ENCODE assay signal across 8 cellular contexts in genomic region chr5:149730620-149731331, GRCh38. TPM values are rescaled to one million over a fixed set of nuclear protein-coding genes. Genes with fewer than 3 reads are reported as not detected.
DNase-seq lines count a peak whose midpoint lies in the region; ATAC-seq and TF ChIP-seq lines count a peak whose summit lies in the region.

No MANE protein-coding gene starts in this region.

- H3K79me2 ChIP-seq in PC-9 (ENCODE audit: low read depth), result peaks cover 6% of the 10 kb centered on the region; the same call in 1 of the 2 replicates

- peak overlapping the region; percentile 97 for H2AFZ ChIP-seq in PC-9

- DNase-seq in AG08396 (ENCODE audit: low spot score), result peak; percentile 56
- DNase-seq in PC-9, result peak in 1 of 2 experiments; percentile 53
- peak; percentile 25 for DNase-seq in activated gamma-delta T cell treated with anti-CD3 and anti-CD28 coated beads, Interleukin-2, amount 50 U/mL, for 16 hours (ENCODE audit: low read depth)
- peak; percentile 63 for DNase-seq in glutamatergic neuron
- DNase-seq in osteocyte (ENCODE audit: extremely low spot score, unreplicated experiment), result peak; percentile 86
- peak; percentile 74 for DNase-seq in type B pancreatic cell (ENCODE audit: extremely low spot score, unreplicated experiment)

- no peaks in the 10 kb centered on the region for H4K20me1 ChIP-seq in PC-9 (ENCODE audit: insufficient read depth)

- H3K9me2 ChIP-seq in PC-9 (ENCODE audit: insufficient read depth), result no peaks in the 10 kb centered on the region

- peak overlapping the region; percentile 78 for H3K4me3 Mint-ChIP-seq in glutamatergic neuron (ENCODE audit: unreplicated experiment)
- peak overlapping the region; percentile 84 for H3K4me3 Mint-ChIP-seq in osteocyte (ENCODE audit: unreplicated experiment)
- H3K4me3 Mint-ChIP-seq in type B pancreatic cell, result peak overlapping the region; percentile 87

- H3K27me3 Mint-ChIP-seq in glutamatergic neuron (ENCODE audit: unreplicated experiment) (peaks cover 9% of the 10 kb centered on the region), osteocyte (ENCODE audit: unreplicated experiment) (no peaks in the 10 kb centered on the region), type B pancreatic cell (peaks cover 33% of the 10 kb centered on the region)

- H3K4me1 ChIP-seq in PC-9 (replicated peaks; ENCODE audit: insufficient read depth), result peaks cover 15% of the 10 kb centered on the region

- BruUV-seq in PC-9 (replicated peaks; lab: Mats Ljungman, UMichigan), result no TSS peak

- no peaks in the 10 kb centered on the region for H3K27me3 ChIP-seq in PC-9 (ENCODE audit: insufficient read depth, low read depth)

- no peaks in the 10 kb centered on the region for H3K36me3 ChIP-seq in PC-9 (ENCODE audit: low read depth)

- TF ChIP-seq CTCF in PC-9 (conservative IDR thresholded peaks at IDR 0.05) (no peak), glutamatergic neuron (IDR thresholded peaks at IDR 0.05; ENCODE audit: partially characterized antibody, unreplicated experiment) (no peak), osteocyte (IDR thresholded peaks at IDR 0.05) (no peak), type B pancreatic cell (conservative IDR thresholded peaks at IDR 0.05) (no peak)

- ATAC-seq in GM18519 (IDR thresholded peaks at IDR 0.05; ENCODE audit: low FRiP score, unreplicated experiment) (peak; percentile 17), HG03045 (IDR thresholded peaks at IDR 0.05; ENCODE audit: unreplicated experiment) (peak; percentile 36)

- H3F3A ChIP-seq in PC-9 (ENCODE audit: insufficient read depth, low read depth), result peaks cover 10% of the 10 kb centered on the region; the same call in 1 of the 2 replicates

- H3K9me3 Mint-ChIP-seq in glutamatergic neuron (ENCODE audit: unreplicated experiment), result peaks cover 4% of the 10 kb centered on the region
- H3K9me3 Mint-ChIP-seq in osteocyte (ENCODE audit: unreplicated experiment), result no peaks in the 10 kb centered on the region
- no peaks in the 10 kb centered on the region for H3K9me3 Mint-ChIP-seq in type B pancreatic cell

- peak overlapping the region; percentile 95 for H3K4me2 ChIP-seq in PC-9

- CTCF ChIA-PET in PC-9 (lab: Charles Lee), result interaction anchor here (0.7 kb wide), 1 partner anchor 667 kb away, joined by 3 read pairs; no protein-coding TSS in a partner anchor

- peak overlapping the region; percentile 94 for H3K4me3 ChIP-seq in PC-9

- no peak overlapping the region for H3K27ac ChIP-seq in PC-9

- no peak overlapping the region for H3K27ac Mint-ChIP-seq in glutamatergic neuron (ENCODE audit: unreplicated experiment)
- no peak overlapping the region for H3K27ac Mint-ChIP-seq in osteocyte (ENCODE audit: unreplicated experiment)
- H3K27ac Mint-ChIP-seq in type B pancreatic cell, result peak overlapping the region; percentile 51

- POLR2A ChIA-PET in PC-9 (lab: Charles Lee; ENCODE audit: unreplicated experiment), result interaction anchor here (0.5 to 0.7 kb wide), 3 partner anchors 98 to 532 kb away, joined by 4 to 5 read pairs (median 5); no protein-coding TSS in a partner anchor

- H3K36me3 Mint-ChIP-seq in glutamatergic neuron (ENCODE audit: unreplicated experiment), result no peaks in the 10 kb centered on the region
- H3K36me3 Mint-ChIP-seq in osteocyte (ENCODE audit: unreplicated experiment), result no peaks in the 10 kb centered on the region
- H3K36me3 Mint-ChIP-seq in type B pancreatic cell, result no peaks in the 10 kb centered on the region

- peaks cover 8% of the 10 kb centered on the region for H3K4me1 Mint-ChIP-seq in glutamatergic neuron (ENCODE audit: low read depth, unreplicated experiment)
- H3K4me1 Mint-ChIP-seq in osteocyte (ENCODE audit: unreplicated experiment), result peaks cover 16% of the 10 kb centered on the region
- peaks cover 3% of the 10 kb centered on the region for H3K4me1 Mint-ChIP-seq in type B pancreatic cell (ENCODE audit: unreplicated experiment)

- intact Hi-C loops in PC-9 (cut with micrococcal nuclease; ENCODE audit: unreplicated experiment), result loop anchor here (1.0 to 5.0 kb wide), 3 partner anchors 42 to 98 kb away; no protein-coding TSS in a partner anchor

- no peaks in the 10 kb centered on the region for H3K9me3 ChIP-seq in PC-9 (ENCODE audit: insufficient read depth, low read depth)

RNA-seq across cellular contexts. Expression of gene PPARGC1B, which starts 0.7 kb away (rescaled TPM):
- total RNA-seq in PC-9 (2021), result 3.2 and 3.4 TPM in 2 replicates
- 4.4 TPM for total RNA-seq in glutamatergic neuron (ENCODE audit: unreplicated experiment)
- total RNA-seq in osteocyte, result 2.5 and 3.3 TPM in 2 replicates
- total RNA-seq in type B pancreatic cell (ENCODE audit: low replicate concordance), result 5.4 and 8.5 TPM in 2 replicates
